In the genomic region with DNA sequence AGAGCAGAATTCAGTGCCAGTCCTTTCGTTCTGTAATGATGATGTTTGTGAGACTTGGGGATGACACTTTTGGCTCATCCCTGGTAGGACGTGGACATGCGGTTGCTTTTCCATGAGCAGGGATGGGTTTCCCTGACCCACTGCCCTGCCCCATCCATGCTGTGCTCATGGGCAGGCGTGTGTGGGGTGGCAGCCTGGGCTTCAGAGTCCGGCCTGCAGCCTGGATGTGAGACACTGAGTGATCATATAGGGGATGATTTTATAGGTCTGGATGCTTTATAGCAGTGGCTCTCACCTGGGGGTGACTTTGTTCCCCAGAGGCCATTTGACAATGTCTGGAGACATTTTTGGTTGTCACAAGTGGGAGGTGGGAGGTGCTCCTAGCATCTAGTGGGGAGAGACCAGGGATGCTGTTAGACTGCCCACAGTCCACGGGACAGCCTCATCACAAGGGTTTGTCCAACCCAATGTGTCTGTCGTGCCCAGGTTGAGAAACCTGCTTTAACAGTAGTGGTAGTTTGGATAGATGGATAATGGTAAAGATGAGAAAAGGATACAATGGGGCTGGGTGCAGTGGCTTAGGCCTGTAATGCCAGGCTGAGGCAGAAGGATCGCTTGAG, we compare ENCODE assay signal across 20 cellular contexts. TPM values are rescaled to one million over a fixed set of nuclear protein-coding genes. Genes with fewer than 3 reads are reported as not detected.
A peak's percentile ranks its signal among the peaks of the same experiment; 100 is the strongest.
DNase-seq lines count a peak whose midpoint lies in the region; ATAC-seq and TF ChIP-seq lines count a peak whose summit lies in the region.
"Had no signal": no experiment of that assay in that cellular context is flagged by ENCODE, and none has a peak within 500 bp of the region (broad histone marks: within the 10 kb centered on the region; RNA-seq: fewer than 3 reads in every experiment).

No MANE protein-coding gene starts in this region.

- H3K4me1 ChIP-seq in mesenchymal stem cell (ENCODE audit: control insufficient read depth, insufficient read depth, low read depth, low read length) (no peaks in the 10 kb centered on the region), upper lobe of right lung (peaks cover 32% of the 10 kb centered on the region)
- H3K4me1 ChIP-seq: A549 had no signal

- WGBS in mesenchymal stem cell: 77% methylated on average over 7 of the region's 8 CpGs

- no peak overlapping the region for H2BK12ac ChIP-seq in mesenchymal stem cell (ENCODE audit: low read length in 2 of 2)

- no peak overlapping the region for H2AK5ac ChIP-seq in mesenchymal stem cell (ENCODE audit: low read length, severe bottlenecking)

- no peak overlapping the region for H4K8ac ChIP-seq in mesenchymal stem cell (ENCODE audit: low read length)

- no peak overlapping the region for H3K27ac Mint-ChIP-seq in activated T-cell treated with anti-CD3 and anti-CD28 coated beads, Interleukin-2, amount 50 U/mL, for 24 hours

- no peaks in the 10 kb centered on the region for H3K36me3 Mint-ChIP-seq in activated T-cell treated with anti-CD3 and anti-CD28 coated beads, Interleukin-2, amount 50 U/mL, for 24 hours (ENCODE audit: low read depth)
- no peaks in the 10 kb centered on the region for H3K36me3 Mint-ChIP-seq in activated T-cell treated with anti-CD3 and anti-CD28 coated beads, Interleukin-2, amount 50 U/mL, for 4 hours (ENCODE audit: insufficient read depth)

- H3K4me3 ChIP-seq in mesenchymal stem cell (ENCODE audit: insufficient read depth in 1 of 2, low read depth in 1 of 2, low read length in 2 of 2) (no peak overlapping the region), upper lobe of right lung (no peak overlapping the region)
- H3K4me3 ChIP-seq: A549 had no signal

- H3K27ac ChIP-seq in caudate nucleus (ENCODE audit: low read depth, low read length) (peak overlapping the region; percentile 61), mesenchymal stem cell (ENCODE audit: low read length, poor library complexity, severe bottlenecking) (no peak overlapping the region), upper lobe of right lung (no peak overlapping the region)
- H3K27ac ChIP-seq: A549 had no signal

- TF ChIP-seq CTCF in upper lobe of right lung (IDR thresholded peaks at IDR 0.05): no peak

- H3K9me3 Mint-ChIP-seq in activated T-cell treated with anti-CD3 and anti-CD28 coated beads, Interleukin-2, amount 50 U/mL, for 24 hours: no peaks in the 10 kb centered on the region
- no peaks in the 10 kb centered on the region for H3K9me3 Mint-ChIP-seq in activated T-cell treated with anti-CD3 and anti-CD28 coated beads, Interleukin-2, amount 50 U/mL, for 4 hours
- H3K9me3 Mint-ChIP-seq: CD4-positive, CD25-positive, alpha-beta regulatory T cell had no signal

- H3K36me3 ChIP-seq in mesenchymal stem cell (ENCODE audit: control insufficient read depth in 1 of 2, insufficient read depth in 2 of 2, low read depth in 1 of 2, low read length in 2 of 2) (no peaks in the 10 kb centered on the region), upper lobe of right lung (no peaks in the 10 kb centered on the region)

- peak overlapping the region; percentile 4 for H2BK5ac ChIP-seq in mesenchymal stem cell (ENCODE audit: low read depth, low read length, poor library complexity, severe bottlenecking)

- H3K27me3 ChIP-seq in mesenchymal stem cell (ENCODE audit: control insufficient read depth in 1 of 2, insufficient read depth in 1 of 2, low read length in 2 of 2) (peaks cover 14 to 34% of the 10 kb centered on the region in 2 experiments), upper lobe of right lung (no peaks in the 10 kb centered on the region)

- intact Hi-C loops in upper lobe of right lung (cut with DNase I): no loop called here

- H3K4me3 Mint-ChIP-seq in activated T-cell treated with anti-CD3 and anti-CD28 coated beads, Interleukin-2, amount 50 U/mL, for 24 hours: no peak overlapping the region
- no peak overlapping the region for H3K4me3 Mint-ChIP-seq in activated T-cell treated with anti-CD3 and anti-CD28 coated beads, Interleukin-2, amount 50 U/mL, for 4 hours
- H3K4me3 Mint-ChIP-seq: B cell; CD4-positive, CD25-positive, alpha-beta regulatory T cell had no signal

- H3K9me3 ChIP-seq in mesenchymal stem cell (ENCODE audit: control insufficient read depth, low read length): no peaks in the 10 kb centered on the region
- no peaks in the 10 kb centered on the region for H3K9me3 ChIP-seq in upper lobe of right lung
- H3K9me3 ChIP-seq: A549 had no signal

- H3K23ac ChIP-seq in mesenchymal stem cell (ENCODE audit: low read length in 2 of 2): no peak overlapping the region

- H2AFZ ChIP-seq in mesenchymal stem cell (ENCODE audit: low read depth, low read length): no peak overlapping the region

- no peak overlapping the region for H3K4ac ChIP-seq in mesenchymal stem cell (ENCODE audit: low read depth in 1 of 2, low read length in 2 of 2)

- DNase-seq in activated T-cell treated with anti-CD3 and anti-CD28 coated beads, Interleukin-2, amount 50 U/mL, for 24 hours: peak; percentile 11
- DNase-seq in activated T-cell treated with anti-CD3 and anti-CD28 coated beads, Interleukin-2, amount 50 U/mL, for 4 hours: no peak
- no peak for DNase-seq in caudate nucleus (lab: John Stamatoyannopoulos, UW)
- no peak for DNase-seq in mesenchymal stem cell
- peak; percentile 19 for DNase-seq in upper lobe of right lung
- no peak for DNase-seq in NCI-H1105 treated with DMSO at 0.1 percent for 48 hours (lab: John Stamatoyannopoulos, UW)
- DNase-seq in NCI-H2171 (lab: John Stamatoyannopoulos, UW): no peak
- no peak for DNase-seq in inferior parietal cortex (ENCODE audit: extremely low spot score)
- DNase-seq: CD4-positive, CD25-positive, alpha-beta regulatory T cell; DND-41; Karpas-422; MV-4-11; NCI-H1694; NCI-H2081; NCI-H2171 treated with DMSO at 0.1 percent for 48 hours; NCI-H524 treated with DMSO at 0.1 percent for 48 hours; NCI-H82 had no signal

- no peak overlapping the region for H3K18ac ChIP-seq in mesenchymal stem cell (ENCODE audit: low read depth in 1 of 2, low read length in 2 of 2)

- no peak overlapping the region for H4K91ac ChIP-seq in mesenchymal stem cell (ENCODE audit: low read length)

- no peak for ATAC-seq in activated T-cell treated with anti-CD3 and anti-CD28 coated beads, Interleukin-2, amount 50 U/mL, for 4 hours
- no peak for ATAC-seq in upper lobe of right lung
- ATAC-seq: A549, Panc1 had no signal

- peaks cover 25% of the 10 kb centered on the region for H3K4me1 Mint-ChIP-seq in activated T-cell treated with anti-CD3 and anti-CD28 coated beads, Interleukin-2, amount 50 U/mL, for 24 hours (ENCODE audit: low read depth)
- H3K4me1 Mint-ChIP-seq in activated T-cell treated with anti-CD3 and anti-CD28 coated beads, Interleukin-2, amount 50 U/mL, for 4 hours (ENCODE audit: low read depth): peaks cover 27% of the 10 kb centered on the region

- H2BK120ac ChIP-seq in mesenchymal stem cell (ENCODE audit: low read depth, low read length): no peak overlapping the region

- H3K27me3 Mint-ChIP-seq in activated T-cell treated with anti-CD3 and anti-CD28 coated beads, Interleukin-2, amount 50 U/mL, for 24 hours: peaks cover 5% of the 10 kb centered on the region
- H3K27me3 Mint-ChIP-seq in activated T-cell treated with anti-CD3 and anti-CD28 coated beads, Interleukin-2, amount 50 U/mL, for 4 hours (ENCODE audit: low read depth): no peaks in the 10 kb centered on the region
- H3K27me3 Mint-ChIP-seq: CD4-positive, CD25-positive, alpha-beta regulatory T cell had no signal

- no peak overlapping the region for H3K14ac ChIP-seq in mesenchymal stem cell (ENCODE audit: low read length in 2 of 2)

- H3K4me2 ChIP-seq in mesenchymal stem cell (ENCODE audit: low read length, poor library complexity, severe bottlenecking): no peak overlapping the region
- H3K4me2 ChIP-seq: A549 had no signal

- H3K79me1 ChIP-seq in mesenchymal stem cell (replicated peaks; ENCODE audit: low read length, poor library complexity, severe bottlenecking): no peaks in the 10 kb centered on the region

- no peak overlapping the region for H2BK15ac ChIP-seq in mesenchymal stem cell (ENCODE audit: low read depth, poor library complexity, severe bottlenecking)

- no peak overlapping the region for H3K9ac ChIP-seq in mesenchymal stem cell (ENCODE audit: low read length)

RNA-seq across cellular contexts. Expression of gene LDLRAD4, which starts 38.9 kb away (rescaled TPM):
- 10 to 100 TPM; 17.5 to 20.4 (median 18.3) TPM for total RNA-seq in activated T-cell treated with anti-CD3 and anti-CD28 coated beads, Interleukin-2, amount 50 U/mL, for 4 hours
- 0.23 TPM for polyA plus RNA-seq in mesenchymal stem cell (2013, experiment 1 of 2)
- polyA plus RNA-seq in mesenchymal stem cell (2013, experiment 2 of 2): 0.41 TPM
- total RNA-seq in upper lobe of right lung: 18.4 TPM

Comparison
In these comparisons a context has a peak if more than half of its experiments do, and no peak if none do; other contexts are left out.
1. DNase-seq: peak in activated T-cell treated with anti-CD3 and anti-CD28 coated beads, Interleukin-2, amount 50 U/mL, for 24 hours (single experiment) and upper lobe of right lung (single experiment); none in activated T-cell treated with anti-CD3 and anti-CD28 coated beads, Interleukin-2, amount 50 U/mL, for 4 hours (single experiment), caudate nucleus (0 of 61), mesenchymal stem cell (single experiment), NCI-H1105 treated with DMSO at 0.1 percent for 48 hours (single experiment), NCI-H2171 (single experiment) and inferior parietal cortex (single experiment).